In the genomic region with DNA sequence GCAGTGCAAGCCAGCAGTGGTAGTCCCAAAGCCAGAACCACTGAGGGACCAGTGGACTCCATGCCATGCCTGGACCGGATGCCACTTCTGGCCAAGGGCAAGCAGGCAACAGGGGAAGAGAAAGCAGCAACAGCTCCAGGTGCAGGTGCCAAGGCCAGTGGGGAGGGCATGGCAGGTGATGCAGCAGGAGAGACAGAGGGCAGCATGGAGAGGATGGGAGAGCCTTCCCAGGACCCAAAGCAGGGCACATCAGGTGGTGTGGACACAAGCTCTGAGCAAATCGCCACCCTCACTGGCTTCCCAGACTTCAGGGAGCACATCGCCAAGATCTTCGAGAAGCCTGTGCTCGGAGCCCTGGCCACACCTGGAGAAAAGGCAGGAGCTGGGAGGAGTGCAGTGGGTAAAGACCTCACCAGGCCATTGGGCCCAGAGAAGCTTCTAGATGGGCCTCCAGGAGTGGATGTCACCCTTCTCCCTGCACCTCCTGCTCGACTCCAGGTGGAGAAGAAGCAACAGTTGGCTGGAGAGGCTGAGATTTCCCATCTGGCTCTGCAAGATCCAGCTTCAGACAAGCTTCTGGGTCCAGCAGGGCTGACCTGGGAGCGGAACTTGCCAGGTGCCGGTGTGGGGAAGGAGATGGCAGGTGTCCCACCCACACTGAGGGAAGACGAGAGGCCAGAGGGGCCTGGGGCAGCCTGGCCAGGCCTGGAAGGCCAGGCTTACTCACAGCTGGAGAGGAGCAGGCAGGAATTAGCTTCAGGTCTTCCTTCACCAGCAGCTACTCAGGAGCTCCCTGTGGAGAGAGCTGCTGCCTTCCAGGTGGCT, we compare ENCODE assay signal across 28 cellular contexts.
"Had no signal": no experiment of that assay in that cellular context is flagged by ENCODE, and none has a peak within 500 bp of the region (broad histone marks: within the 10 kb centered on the region; RNA-seq: fewer than 3 reads in every experiment).

No MANE protein-coding gene starts in this region.

- H3K36me3 ChIP-seq: cardiac muscle cell, colonic mucosa, upper lobe of right lung had no signal

- H3K9me3 ChIP-seq: colonic mucosa, heart right ventricle, lower lobe of right lung, sigmoid colon, stomach, tibial artery, upper lobe of right lung had no signal

- H3K4me2 ChIP-seq: smooth muscle cell had no signal

- ATAC-seq: activated CD4-positive, alpha-beta T cell treated with anti-CD3 and anti-CD28 coated beads for 36 hours; activated T-cell treated with anti-CD3 and anti-CD28 coated beads, Interleukin-2, amount 50 U/mL, for 72 hours; left lobe of liver; natural killer cell; stimulated activated memory B cell treated with anti-CD40 and anti-IgM and Interleukin-4, amounts not matched to agents 10 μg/mL and 1 μg/mL and 100 μg/mL, for 72 hours had no signal

- H3K27ac ChIP-seq: cardiac muscle cell, colonic mucosa, heart right ventricle, lower lobe of right lung, sigmoid colon, stomach, tibial artery, upper lobe of right lung had no signal

- DNase-seq: activated CD4-positive, alpha-beta T cell treated with anti-CD3 and anti-CD28 coated beads for 36 hours; activated CD4-positive, alpha-beta T cell treated with anti-CD3 and anti-CD28 coated beads, Interleukin-2, amount 50 U/mL, for 4 hours; activated CD4-positive, CD25-positive, alpha-beta regulatory T cell; activated naive CD4-positive, alpha-beta T cell; activated T-cell treated with anti-CD3 and anti-CD28 coated beads for 4 hours; activated T-cell treated with anti-CD3 and anti-CD28 coated beads, Interleukin-2, amount 50 U/mL, for 72 hours; anterior cingulate cortex; cerebellar nuclear complex; colonic mucosa; effector memory CD4-positive, alpha-beta T cell; foreskin fibroblast; heart right ventricle; kidney glomerular epithelial cell; lower lobe of right lung; mesendoderm; natural killer cell; sigmoid colon; stimulated activated CD4-positive, alpha-beta T cell treated with anti-CD3 and anti-CD28 coated beads, Interleukin-1b, Interleukin-23, amount 100 ng/mL, for 48 hours; stimulated activated CD4-positive, alpha-beta T cell treated with anti-CD3 and anti-CD28 coated beads, Interleukin-4, amount 100 ng/mL, for 4 hours; stimulated activated CD8-positive, alpha-beta memory T cell treated with anti-CD3 and anti-CD28 coated beads, Interleukin-4, amount 100 ng/mL, for 48 hours; stomach; T-cell; tibial artery; upper lobe of right lung had no signal

- H3K27me3 ChIP-seq: cardiac muscle cell, colonic mucosa, heart right ventricle, sigmoid colon, stomach, tibial artery, upper lobe of right lung had no signal

- H3K4me1 ChIP-seq: colonic mucosa, lower lobe of right lung, tibial artery, upper lobe of right lung had no signal

- H3K4me3 ChIP-seq: cardiac muscle cell, colonic mucosa, heart right ventricle, lower lobe of right lung, sigmoid colon, smooth muscle cell, stomach, tibial artery, upper lobe of right lung had no signal
